In genomic region chr9:20616808-20617207, GRCh38 we compare ENCODE assay signal across 21 cellular contexts.
"Had no signal": no experiment of that assay in that cellular context is flagged by ENCODE, and none has a peak within 500 bp of the region (broad histone marks: within the 10 kb centered on the region; RNA-seq: fewer than 3 reads in every experiment).

No MANE protein-coding gene starts in this region.

- H3K9me3 Mint-ChIP-seq: activated CD4-positive, alpha-beta T cell treated with anti-CD3 and anti-CD28 coated beads, Interleukin-2, amount 10 ng/mL, durations not matched to agents 7 days and 5 days; activated T-cell treated with anti-CD3 and anti-CD28 coated beads, Interleukin-2, amount 50 U/mL, for 4 hours; nephron had no signal

- H3K4me3 ChIP-seq: coronary artery, lower lobe of right lung, tibial artery had no signal

- H3K4me3 Mint-ChIP-seq: activated CD4-positive, alpha-beta T cell treated with anti-CD3 and anti-CD28 coated beads, Interleukin-2, amount 10 ng/mL, durations not matched to agents 7 days and 5 days; activated T-cell treated with anti-CD3 and anti-CD28 coated beads, Interleukin-2, amount 50 U/mL, for 4 hours; nephron had no signal

- H3K27me3 Mint-ChIP-seq: activated CD4-positive, alpha-beta T cell treated with anti-CD3 and anti-CD28 coated beads, Interleukin-2, amount 10 ng/mL, durations not matched to agents 7 days and 5 days had no signal

- H3K36me3 ChIP-seq: brain microvascular endothelial cell, lower lobe of right lung, tibial artery had no signal

- H3K27ac Mint-ChIP-seq: activated CD4-positive, alpha-beta T cell treated with anti-CD3 and anti-CD28 coated beads, Interleukin-2, amount 10 ng/mL, durations not matched to agents 7 days and 5 days; nephron had no signal

- H3K9me3 ChIP-seq: lower lobe of right lung, tibial artery had no signal

- DNase-seq: activated CD4-positive, alpha-beta T cell treated with anti-CD3 and anti-CD28 coated beads, Interleukin-2, amount 10 ng/mL, durations not matched to agents 7 days and 5 days; activated CD8-positive, alpha-beta memory T cell treated with anti-CD3 and anti-CD28 coated beads, Interleukin-2, amount 50 U/mL, for 4 hours; activated effector memory CD4-positive, alpha-beta T cell treated with Interleukin-2 at 50 U/mL for 16 hours; activated T-cell treated with anti-CD3 and anti-CD28 coated beads, Interleukin-2, amount 50 U/mL, for 4 hours; anterior cingulate cortex; brain microvascular endothelial cell; central memory CD4-positive, alpha-beta T cell; erythroblast; foreskin melanocyte; glutamatergic neuron; islet precursor cell; lower lobe of right lung; retina; stimulated activated CD4-positive, alpha-beta T cell treated with anti-CD3 and anti-CD28 coated beads, Interleukin-1b, Interleukin-23, amount 100 ng/mL, for 48 hours; stimulated activated CD8-positive, alpha-beta memory T cell treated with anti-CD3 and anti-CD28 coated beads, Interleukin-4, amount 100 ng/mL, for 48 hours; stimulated activated naive CD4-positive, alpha-beta T cell; T-helper 1 cell; T1000; tibial artery had no signal

- ATAC-seq: activated T-cell treated with anti-CD3 and anti-CD28 coated beads, Interleukin-2, amount 50 U/mL, for 4 hours; lower lobe of right lung had no signal

- H3K27ac ChIP-seq: brain microvascular endothelial cell, coronary artery, lower lobe of right lung had no signal

- H3K27me3 ChIP-seq: brain microvascular endothelial cell, tibial artery had no signal
